30 cellular contexts compared by ENCODE assay signal in the genomic region with DNA sequence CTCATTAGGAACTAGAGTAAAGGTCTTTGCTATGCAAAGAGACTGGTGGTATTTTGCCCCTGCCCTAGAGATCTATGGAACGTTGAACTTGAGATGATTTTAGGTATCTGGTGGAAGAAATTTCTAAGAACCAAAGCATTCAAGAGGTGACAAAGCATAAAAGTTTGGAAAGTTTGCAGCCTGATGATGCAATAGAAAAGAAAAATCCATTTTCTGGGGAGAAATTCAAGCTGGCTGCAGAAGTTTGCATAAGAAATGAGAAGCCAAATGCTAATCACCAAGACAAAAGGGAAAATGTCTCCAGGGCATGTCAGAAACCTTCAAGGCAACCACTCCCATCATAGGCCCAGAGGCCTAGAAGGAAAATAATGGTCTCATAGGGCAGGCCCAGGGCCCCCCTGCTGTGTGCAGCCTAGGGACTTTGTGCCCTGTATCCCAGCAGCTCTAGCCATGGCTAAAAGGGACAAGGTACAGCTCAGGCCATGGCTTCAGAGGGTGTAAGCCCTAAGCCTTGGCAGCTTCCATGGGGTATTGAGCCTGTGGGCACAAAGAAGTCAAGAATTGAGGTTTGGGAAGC. TPM values are rescaled to one million over a fixed set of nuclear protein-coding genes. Genes with fewer than 3 reads are reported as not detected.
DNase-seq lines count a peak whose midpoint lies in the region; ATAC-seq, FAIRE-seq and TF ChIP-seq lines count a peak whose summit lies in the region.
"Had no signal": no experiment of that assay in that cellular context is flagged by ENCODE, and none has a peak within 500 bp of the region (broad histone marks: within the 10 kb centered on the region; RNA-seq: fewer than 3 reads in every experiment).

No MANE protein-coding gene starts in this region.

- H3K36me3 ChIP-seq in HepG2 (replicated peaks in 1 of 2; ENCODE audit: control insufficient read depth in 1 of 2, insufficient read depth in 2 of 2, low read length in 2 of 2) = no peaks in the 10 kb centered on the region
- H3K36me3 ChIP-seq in right lobe of liver = no peaks in the 10 kb centered on the region

- H3K79me2 ChIP-seq in HepG2 (ENCODE audit: insufficient read depth, low read length) = no peaks in the 10 kb centered on the region

- no TSS peak for BruUV-seq in HepG2 (replicated peaks; lab: Mats Ljungman, UMichigan)

- TF ChIP-seq CTCF in HepG2 (CRISPR knock-in tag; IDR thresholded peaks at IDR 0.05) (no peak), right lobe of liver (IDR thresholded peaks at IDR 0.05) (no peak), WTC11 (IDR thresholded peaks at IDR 0.05) (no peak)

- no peak for FAIRE-seq in HepG2 (lab: Jason Lieb, UNC)
- FAIRE-seq: GM12891 had no signal

- H3K27ac ChIP-seq in HepG2 (ENCODE audit: extremely low read length, insufficient read depth, low read length) (no peak overlapping the region), right lobe of liver (no peak overlapping the region), right cardiac atrium (ENCODE audit: low read length) (no peak overlapping the region)
- H3K27ac ChIP-seq: 22Rv1, HL-60, RWPE1 had no signal

- intact Hi-C loops in HepG2 (cut with micrococcal nuclease; ENCODE audit: unreplicated experiment) = no loop called here
- intact Hi-C loops in right lobe of liver (cut with DNase I) = no loop called here
- intact Hi-C loops in right cardiac atrium (cut with DNase I) = no loop called here
- intact Hi-C loops in activated CD4-positive, alpha-beta memory T cell treated with anti-CD3 and anti-CD28 coated beads for 36 hours (cut with micrococcal nuclease) = no loop called here

- H3K9me3 ChIP-seq in HepG2 (ENCODE audit: low read length) (no peaks in the 10 kb centered on the region), right lobe of liver (no peaks in the 10 kb centered on the region), right cardiac atrium (ENCODE audit: control insufficient read depth, low read length) (no peaks in the 10 kb centered on the region)

- H2AFZ ChIP-seq in HepG2 (ENCODE audit: low read length) = no peak overlapping the region

- TF ChIP-seq EP300 in HepG2 (IDR thresholded peaks at IDR 0.05; ENCODE audit: low read depth in 2 of 2, low read length in 2 of 2) (no peak), HepG2 (CRISPR knock-in tag; IDR thresholded peaks at IDR 0.05; ENCODE audit: borderline replicate concordance) (no peak)

- no peak overlapping the region for H3K4me3 Mint-ChIP-seq in WTC11
- no peak overlapping the region for H3K4me3 Mint-ChIP-seq in activated CD4-positive, alpha-beta memory T cell treated with anti-CD3 and anti-CD28 coated beads for 36 hours
- H3K4me3 Mint-ChIP-seq: CD8-positive, alpha-beta T cell; T-cell had no signal

- no peak overlapping the region for H3K4me2 ChIP-seq in HepG2 (ENCODE audit: low read depth, low read length)

- H3K27me3 ChIP-seq in HepG2 (ENCODE audit: control insufficient read depth in 1 of 2, insufficient read depth in 2 of 2, low read length in 2 of 2) (no peaks in the 10 kb centered on the region), right lobe of liver (no peaks in the 10 kb centered on the region), right cardiac atrium (ENCODE audit: control insufficient read depth, insufficient read depth) (no peaks in the 10 kb centered on the region)

- no peak for TF ChIP-seq POLR2A in HepG2 (IDR thresholded peaks at IDR 0.05; ENCODE audit: insufficient read depth in 1 of 2, low read depth in 2 of 2, low read length in 2 of 2)
- no peak for TF ChIP-seq POLR2A in right lobe of liver (IDR thresholded peaks at IDR 0.05)

- H3K4me3 ChIP-seq in HepG2 (replicated peaks in 1 of 3; ENCODE audit: insufficient read depth in 1 of 3, low read depth in 2 of 3, low read length in 3 of 3) = no peak overlapping the region
- H3K4me3 ChIP-seq in right lobe of liver = no peak overlapping the region
- no peak overlapping the region for H3K4me3 ChIP-seq in right cardiac atrium (ENCODE audit: low read length)

- H3K36me3 Mint-ChIP-seq in WTC11 = peaks cover 24% of the 10 kb centered on the region
- H3K36me3 Mint-ChIP-seq in activated CD4-positive, alpha-beta memory T cell treated with anti-CD3 and anti-CD28 coated beads for 36 hours = no peaks in the 10 kb centered on the region
- H3K36me3 Mint-ChIP-seq: CD8-positive, alpha-beta T cell; T-cell had no signal

- WGBS in HepG2 (ENCODE audit: low lambda C conversion rate) = 3% methylated on average over 1 of the region's 1 CpG
- 43% methylated on average over 1 of the region's 1 CpG for WGBS in right lobe of liver (ENCODE audit: insufficient coverage, low coverage, low lambda C conversion rate, missing lambda C conversion rate)
- 78% methylated on average over 1 of the region's 1 CpG for whole genome bisulfite sequencing in right cardiac atrium

- ATAC-seq in HepG2 (no peak), right lobe of liver (no peak), WTC11 (peak; percentile 79), right cardiac atrium (no peak), HG02678 (IDR thresholded peaks at IDR 0.05; ENCODE audit: unreplicated experiment) (no peak)
- ATAC-seq: CD8-positive, alpha-beta T cell; T-cell had no signal

- no peak for TF ChIP-seq RAD21 in HepG2 (CRISPR knock-in tag; IDR thresholded peaks at IDR 0.05)

- POLR2A ChIA-PET in HepG2 (lab: Yijun Ruan, JAX) (no interaction called here), WTC11 (lab: Charles Lee) (no interaction called here)
- POLR2A ChIA-PET in activated CD4-positive, alpha-beta memory T cell treated with anti-CD3 and anti-CD28 coated beads for 36 hours (lab: Charles Lee) = no interaction called here

- CTCF ChIA-PET in HepG2 (lab: Yijun Ruan, JAX; ENCODE audit: low intra/inter-chr PET ratio, low total read pairs) (no interaction called here), WTC11 (lab: Charles Lee) (no interaction called here)
- CTCF ChIA-PET in activated CD4-positive, alpha-beta memory T cell treated with anti-CD3 and anti-CD28 coated beads for 36 hours (lab: Charles Lee) = no interaction called here

- H3K4me1 Mint-ChIP-seq in WTC11 = peaks cover 11% of the 10 kb centered on the region
- no peaks in the 10 kb centered on the region for H3K4me1 Mint-ChIP-seq in activated CD4-positive, alpha-beta memory T cell treated with anti-CD3 and anti-CD28 coated beads for 36 hours (ENCODE audit: low read depth)
- H3K4me1 Mint-ChIP-seq: T-cell had no signal

- no peaks in the 10 kb centered on the region for H4K20me1 ChIP-seq in HepG2 (ENCODE audit: insufficient read depth, low read length)

- DNase-seq in HepG2 (ENCODE audit: low spot score) = no peak
- no peak for DNase-seq in right lobe of liver
- peak; percentile 34 for DNase-seq in WTC11 (ENCODE audit: low spot score)
- peak; percentile 28 for DNase-seq in fibroblast of peridontal ligament (ENCODE audit: extremely low read depth)
- no peak for DNase-seq in right cardiac atrium
- DNase-seq in activated CD4-positive, alpha-beta memory T cell treated with anti-CD3 and anti-CD28 coated beads for 36 hours = no peak
- no peak for DNase-seq in SK-N-DZ (ENCODE audit: low spot score)
- DNase-seq: AML-193; C1 segment of cervical spinal cord; CD8-positive, alpha-beta T cell; DND-41; H7; Kasumi-1; MM.1S; NCI-H1048; NCI-H1436; NCI-H187 treated with DMSO at 0.1 percent for 48 hours; NCI-H2107; NCI-H2227 treated with DMSO at 0.1 percent for 48 hours; NCI-H510A; NCI-H748 treated with DMSO at 0.1 percent for 48 hours; SHP77 treated with DMSO at 0.1 percent for 48 hours; T-cell had no signal

- H3K27me3 Mint-ChIP-seq in WTC11 (ENCODE audit: low read depth) = no peaks in the 10 kb centered on the region
- no peaks in the 10 kb centered on the region for H3K27me3 Mint-ChIP-seq in activated CD4-positive, alpha-beta memory T cell treated with anti-CD3 and anti-CD28 coated beads for 36 hours
- H3K27me3 Mint-ChIP-seq: T-cell had no signal

- H3K27ac Mint-ChIP-seq in WTC11 = no peak overlapping the region; the same call in 1 of the 2 replicates
- no peak overlapping the region for H3K27ac Mint-ChIP-seq in activated CD4-positive, alpha-beta memory T cell treated with anti-CD3 and anti-CD28 coated beads for 36 hours
- H3K27ac Mint-ChIP-seq: CD8-positive, alpha-beta T cell; T-cell had no signal

- H3K9ac ChIP-seq in HepG2 (ENCODE audit: insufficient read depth, low read depth, low read length) = no peak overlapping the region

- H3K9me3 Mint-ChIP-seq in WTC11 = peaks cover 38% of the 10 kb centered on the region
- H3K9me3 Mint-ChIP-seq in activated CD4-positive, alpha-beta memory T cell treated with anti-CD3 and anti-CD28 coated beads for 36 hours = peaks cover 3% of the 10 kb centered on the region

- in situ Hi-C loops in HepG2 (cut with HindIII; ENCODE audit: extremely low pct_ligation_motif_present, low pct_unique_long_range_greater_than_20kb) = no loop called here

- H3K4me1 ChIP-seq in HepG2 (ENCODE audit: insufficient read depth, low read length) (no peaks in the 10 kb centered on the region), right lobe of liver (no peaks in the 10 kb centered on the region), right cardiac atrium (ENCODE audit: control insufficient read depth, insufficient read depth, low read length) (no peaks in the 10 kb centered on the region)

RNA-seq across cellular contexts. Expression of gene TFPI2, which starts 16.5 kb away (rescaled TPM):
- total RNA-seq in HepG2 (2016; rRNA removed; fragmentation: Illumina TruSeq; extraction: Trizol) (0.22 and 0.24 TPM in 2 replicates), right lobe of liver (10 to 100 TPM in 1 of 6 experiments, 1 to 10 TPM in 4, under 1 TPM in 1; 0.49 to 17.0 (median 2.0) TPM), WTC11 (2021) (7.8 to 10.4 TPM (median 8.7 TPM) in 3 replicates), right cardiac atrium (1 to 10 TPM; 1.6 to 5.1 (median 2.9) TPM)
- 0.40 TPM in 1 of 2 replicates, not detected in the other for total RNA-seq in HepG2 (2016; cell fraction: cytosol; rRNA removed; fragmentation: Illumina TruSeq; extraction: Trizol; ENCODE audit: low read depth)
- total RNA-seq in HepG2 (2016; cell fraction: insoluble cytoplasmic fraction; rRNA removed; fragmentation: Illumina TruSeq; extraction: Trizol) = 0.16 and 0.37 TPM in 2 replicates
- total RNA-seq in HepG2 (2016; cell fraction: membrane; rRNA removed; fragmentation: Illumina TruSeq; extraction: Trizol) = not detected in 2 replicates
- total RNA-seq in HepG2 (2016; cell fraction: nucleus; rRNA removed; fragmentation: Illumina TruSeq; extraction: Trizol) = 0.47 and 1.5 TPM in 2 replicates
- polyA plus RNA-seq in HepG2 (2011; rRNA removed) (0.10 and 0.16 TPM in 2 replicates), right cardiac atrium (6.5 TPM)
- polyA plus RNA-seq in HepG2 (2011; cell fraction: cytosol; rRNA removed) = 0.13 and 0.17 TPM in 2 replicates
- polyA plus RNA-seq in HepG2 (2011; cell fraction: nucleus; rRNA removed) = not detected in 2 replicates
- polyA plus RNA-seq in HepG2 (2012) = 0.20 TPM in 1 of 2 replicates, not detected in the other
- polyA plus RNA-seq in HepG2 (2016; cell fraction: cytosol; fragmentation: Illumina TruSeq; extraction: Trizol; ENCODE audit: low read depth) = 0.19 and 0.36 TPM in 2 replicates
- polyA plus RNA-seq in HepG2 (2016; cell fraction: insoluble cytoplasmic fraction; fragmentation: Illumina TruSeq; extraction: Trizol; ENCODE audit: low read depth) = 0.76 and 0.99 TPM in 2 replicates
- 0.44 and 0.47 TPM in 2 replicates for polyA plus RNA-seq in HepG2 (2016; cell fraction: membrane; fragmentation: Illumina TruSeq; extraction: Trizol; ENCODE audit: low read depth)
- polyA plus RNA-seq in HepG2 (2016; cell fraction: nucleus; fragmentation: Illumina TruSeq; extraction: Trizol; ENCODE audit: insufficient read depth, low read depth) = 0.59 and 1.8 TPM in 2 replicates
- polyA minus RNA-seq in HepG2 (2011; rRNA and poly(A)+ RNA removed; ENCODE audit: low replicate concordance) = not detected in 2 replicates
- not detected in 2 replicates for polyA minus RNA-seq in HepG2 (2011; cell fraction: cytosol; rRNA and poly(A)+ RNA removed)
- not detected in 2 replicates for polyA minus RNA-seq in HepG2 (2011; cell fraction: nucleus; rRNA and poly(A)+ RNA removed)
- total RNA-seq in activated CD4-positive, alpha-beta memory T cell treated with anti-CD3 and anti-CD28 coated beads for 36 hours = not detected
- polyA plus RNA-seq in SK-N-DZ (2014; cell fraction: cytosol; rRNA removed) = not detected in 2 replicates
- 0.96 TPM in 1 of 2 replicates, not detected in the other for polyA plus RNA-seq in SK-N-DZ (2014; cell fraction: nucleus; rRNA removed)
- total RNA-seq: CD8-positive, alpha-beta T cell; G401; HT-29 had no signal

RNA-seq across cellular contexts. Expression of gene GNGT1, which starts 32.3 kb away (rescaled TPM):
- total RNA-seq in HepG2 (2016; rRNA removed; fragmentation: Illumina TruSeq; extraction: Trizol) (not detected in 2 replicates), right lobe of liver (not detected), WTC11 (2021) (0.63 to 1.3 TPM (median 1.2 TPM) in 3 replicates), right cardiac atrium (not detected)
- total RNA-seq in HepG2 (2016; cell fraction: cytosol; rRNA removed; fragmentation: Illumina TruSeq; extraction: Trizol; ENCODE audit: low read depth) = not detected in 2 replicates
- not detected in 2 replicates for total RNA-seq in HepG2 (2016; cell fraction: insoluble cytoplasmic fraction; rRNA removed; fragmentation: Illumina TruSeq; extraction: Trizol)
- total RNA-seq in HepG2 (2016; cell fraction: membrane; rRNA removed; fragmentation: Illumina TruSeq; extraction: Trizol) = not detected in 2 replicates
- total RNA-seq in HepG2 (2016; cell fraction: nucleus; rRNA removed; fragmentation: Illumina TruSeq; extraction: Trizol) = not detected in 2 replicates
- polyA plus RNA-seq in HepG2 (2011; rRNA removed) (not detected in 2 replicates), right cardiac atrium (not detected)
- polyA plus RNA-seq in HepG2 (2011; cell fraction: cytosol; rRNA removed) = not detected in 2 replicates
- polyA plus RNA-seq in HepG2 (2011; cell fraction: nucleus; rRNA removed) = not detected in 2 replicates
- not detected in 2 replicates for polyA plus RNA-seq in HepG2 (2012)
- not detected in 2 replicates for polyA plus RNA-seq in HepG2 (2016; cell fraction: cytosol; fragmentation: Illumina TruSeq; extraction: Trizol; ENCODE audit: low read depth)
- polyA plus RNA-seq in HepG2 (2016; cell fraction: insoluble cytoplasmic fraction; fragmentation: Illumina TruSeq; extraction: Trizol; ENCODE audit: low read depth) = not detected in 2 replicates
- polyA plus RNA-seq in HepG2 (2016; cell fraction: membrane; fragmentation: Illumina TruSeq; extraction: Trizol; ENCODE audit: low read depth) = not detected in 2 replicates
- not detected in 2 replicates for polyA plus RNA-seq in HepG2 (2016; cell fraction: nucleus; fragmentation: Illumina TruSeq; extraction: Trizol; ENCODE audit: insufficient read depth, low read depth)
- 1.9 TPM in 1 of 2 replicates, not detected in the other for polyA minus RNA-seq in HepG2 (2011; rRNA and poly(A)+ RNA removed; ENCODE audit: low replicate concordance)
- polyA minus RNA-seq in HepG2 (2011; cell fraction: cytosol; rRNA and poly(A)+ RNA removed) = not detected in 2 replicates
- polyA minus RNA-seq in HepG2 (2011; cell fraction: nucleus; rRNA and poly(A)+ RNA removed) = not detected in 2 replicates
- total RNA-seq in activated CD4-positive, alpha-beta memory T cell treated with anti-CD3 and anti-CD28 coated beads for 36 hours = not detected
- 0.83 TPM in 1 of 2 replicates, not detected in the other for polyA plus RNA-seq in SK-N-DZ (2014; cell fraction: cytosol; rRNA removed)
- polyA plus RNA-seq in SK-N-DZ (2014; cell fraction: nucleus; rRNA removed) = 0.51 and 2.5 TPM in 2 replicates
- total RNA-seq: CD8-positive, alpha-beta T cell; G401; H7; HT-29; T-cell had no signal

RNA-seq across cellular contexts. Expression of gene GNG11, which starts 47.4 kb away (rescaled TPM):
- not detected in 2 replicates for total RNA-seq in HepG2 (2016; rRNA removed; fragmentation: Illumina TruSeq; extraction: Trizol)
- total RNA-seq in HepG2 (2016; cell fraction: cytosol; rRNA removed; fragmentation: Illumina TruSeq; extraction: Trizol; ENCODE audit: low read depth) = not detected in 2 replicates
- not detected in 2 replicates for total RNA-seq in HepG2 (2016; cell fraction: insoluble cytoplasmic fraction; rRNA removed; fragmentation: Illumina TruSeq; extraction: Trizol)
- total RNA-seq in HepG2 (2016; cell fraction: membrane; rRNA removed; fragmentation: Illumina TruSeq; extraction: Trizol) = not detected in 2 replicates
- not detected in 2 replicates for total RNA-seq in HepG2 (2016; cell fraction: nucleus; rRNA removed; fragmentation: Illumina TruSeq; extraction: Trizol)
- polyA plus RNA-seq in HepG2 (2011; rRNA removed) = not detected in 2 replicates
- polyA plus RNA-seq in HepG2 (2011; cell fraction: cytosol; rRNA removed) = not detected in 2 replicates
- not detected in 2 replicates for polyA plus RNA-seq in HepG2 (2011; cell fraction: nucleus; rRNA removed)
- polyA plus RNA-seq in HepG2 (2012) = not detected in 2 replicates
- not detected in 2 replicates for polyA plus RNA-seq in HepG2 (2016; cell fraction: cytosol; fragmentation: Illumina TruSeq; extraction: Trizol; ENCODE audit: low read depth)
- not detected in 2 replicates for polyA plus RNA-seq in HepG2 (2016; cell fraction: insoluble cytoplasmic fraction; fragmentation: Illumina TruSeq; extraction: Trizol; ENCODE audit: low read depth)
- not detected in 2 replicates for polyA plus RNA-seq in HepG2 (2016; cell fraction: membrane; fragmentation: Illumina TruSeq; extraction: Trizol; ENCODE audit: low read depth)
- not detected in 2 replicates for polyA plus RNA-seq in HepG2 (2016; cell fraction: nucleus; fragmentation: Illumina TruSeq; extraction: Trizol; ENCODE audit: insufficient read depth, low read depth)
- 1.2 TPM in 1 of 2 replicates, not detected in the other for polyA minus RNA-seq in HepG2 (2011; rRNA and poly(A)+ RNA removed; ENCODE audit: low replicate concordance)
- polyA minus RNA-seq in HepG2 (2011; cell fraction: cytosol; rRNA and poly(A)+ RNA removed) = not detected in 2 replicates
- polyA minus RNA-seq in HepG2 (2011; cell fraction: nucleus; rRNA and poly(A)+ RNA removed) = not detected in 2 replicates
- total RNA-seq in right lobe of liver = 1 to 10 TPM in 5 of 6 experiments, under 1 TPM in 1; 0.86 to 6.1 (median 4.0) TPM
- total RNA-seq in WTC11 (2021) = 1.3 to 1.7 TPM (median 1.4 TPM) in 3 replicates
- 10 to 100 TPM; 12.1 to 17.6 (median 15.5) TPM for total RNA-seq in right cardiac atrium
- 43.8 TPM for polyA plus RNA-seq in right cardiac atrium
- total RNA-seq in activated CD4-positive, alpha-beta memory T cell treated with anti-CD3 and anti-CD28 coated beads for 36 hours = not detected
- not detected in 2 replicates for polyA plus RNA-seq in SK-N-DZ (2014; cell fraction: cytosol; rRNA removed)
- 0.07 TPM in 1 of 2 replicates, not detected in the other for polyA plus RNA-seq in SK-N-DZ (2014; cell fraction: nucleus; rRNA removed)
- total RNA-seq: CD8-positive, alpha-beta T cell; G401; HT-29 had no signal

Comparison
In these comparisons a context has a peak if more than half of its experiments do, and no peak if none do; other contexts are left out.
1. DNase-seq: peak in WTC11 (single experiment) and fibroblast of peridontal ligament (single experiment); none in HepG2 (single experiment), right lobe of liver (0 of 3), right cardiac atrium (0 of 3), activated CD4-positive, alpha-beta memory T cell treated with anti-CD3 and anti-CD28 coated beads for 36 hours (single experiment) and SK-N-DZ (single experiment).